Comparison of ENCODE assay signal across 1 cellular context in the genomic region with DNA sequence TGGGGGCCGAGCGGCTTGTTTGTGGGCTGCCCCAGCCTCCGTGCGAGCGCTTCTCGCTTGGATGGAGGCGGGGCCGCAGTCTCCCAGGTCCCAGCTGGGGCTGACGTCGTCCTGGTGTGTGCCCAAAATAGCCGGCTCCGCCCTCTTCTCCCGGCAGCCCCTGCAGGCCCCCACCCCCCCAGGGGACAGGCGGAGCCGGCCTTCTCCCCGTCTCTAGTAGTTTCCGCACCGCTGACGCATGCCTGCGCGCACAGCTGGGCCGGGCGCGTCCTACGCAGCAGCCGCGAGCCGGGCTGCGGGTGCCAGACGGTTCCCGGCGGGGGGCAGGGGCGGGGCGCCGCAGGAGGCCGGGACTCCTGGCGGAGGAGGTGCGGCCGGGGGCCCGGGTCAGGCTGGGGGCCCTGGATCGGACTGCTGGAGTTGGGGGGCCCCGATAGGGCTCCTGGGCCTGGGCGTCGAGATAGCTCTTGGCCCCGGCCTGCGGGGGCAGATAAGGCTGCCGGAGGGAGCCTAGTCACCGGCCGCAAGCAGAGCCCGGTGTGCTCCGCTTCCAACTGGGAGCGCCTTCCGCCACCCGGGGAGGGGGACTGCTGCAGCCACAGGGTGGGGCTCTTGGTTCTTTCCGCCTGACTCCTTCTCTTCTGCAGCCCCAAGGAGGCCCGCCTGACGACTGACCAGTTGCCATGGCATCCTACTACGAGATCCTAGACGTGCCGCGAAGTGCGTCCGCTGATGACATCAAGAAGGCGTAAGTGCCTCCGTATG.
TF ChIP-seq lines count a peak whose summit lies in the region.

A gene (plus strand): TSS at position 216 of the 765 bp plus-strand sequence. CDS start 468 bp downstream, at position 684.

TF ChIP-seq in HepG2, 621 proteins besides CTCF, POLR2A, EP300 and RAD21 (continued from another document):
- TF ChIP-seq, protein P1, sequence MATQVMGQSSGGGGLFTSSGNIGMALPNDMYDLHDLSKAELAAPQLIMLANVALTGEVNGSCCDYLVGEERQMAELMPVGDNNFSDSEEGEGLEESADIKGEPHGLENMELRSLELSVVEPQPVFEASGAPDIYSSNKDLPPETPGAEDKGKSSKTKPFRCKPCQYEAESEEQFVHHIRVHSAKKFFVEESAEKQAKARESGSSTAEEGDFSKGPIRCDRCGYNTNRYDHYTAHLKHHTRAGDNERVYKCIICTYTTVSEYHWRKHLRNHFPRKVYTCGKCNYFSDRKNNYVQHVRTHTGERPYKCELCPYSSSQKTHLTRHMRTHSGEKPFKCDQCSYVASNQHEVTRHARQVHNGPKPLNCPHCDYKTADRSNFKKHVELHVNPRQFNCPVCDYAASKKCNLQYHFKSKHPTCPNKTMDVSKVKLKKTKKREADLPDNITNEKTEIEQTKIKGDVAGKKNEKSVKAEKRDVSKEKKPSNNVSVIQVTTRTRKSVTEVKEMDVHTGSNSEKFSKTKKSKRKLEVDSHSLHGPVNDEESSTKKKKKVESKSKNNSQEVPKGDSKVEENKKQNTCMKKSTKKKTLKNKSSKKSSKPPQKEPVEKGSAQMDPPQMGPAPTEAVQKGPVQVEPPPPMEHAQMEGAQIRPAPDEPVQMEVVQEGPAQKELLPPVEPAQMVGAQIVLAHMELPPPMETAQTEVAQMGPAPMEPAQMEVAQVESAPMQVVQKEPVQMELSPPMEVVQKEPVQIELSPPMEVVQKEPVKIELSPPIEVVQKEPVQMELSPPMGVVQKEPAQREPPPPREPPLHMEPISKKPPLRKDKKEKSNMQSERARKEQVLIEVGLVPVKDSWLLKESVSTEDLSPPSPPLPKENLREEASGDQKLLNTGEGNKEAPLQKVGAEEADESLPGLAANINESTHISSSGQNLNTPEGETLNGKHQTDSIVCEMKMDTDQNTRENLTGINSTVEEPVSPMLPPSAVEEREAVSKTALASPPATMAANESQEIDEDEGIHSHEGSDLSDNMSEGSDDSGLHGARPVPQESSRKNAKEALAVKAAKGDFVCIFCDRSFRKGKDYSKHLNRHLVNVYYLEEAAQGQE (IDR thresholded peaks at IDR 0.05; ENCODE audit: borderline replicate concordance in 1 of 2, low read depth in 1 of 2, low read length in 2 of 2), result no peak
- TF ChIP-seq ZFYVE20 (CRISPR knock-in tag; IDR thresholded peaks at IDR 0.05; ENCODE audit: borderline replicate concordance, low read depth) (no peak), U2AF2 (IDR thresholded peaks at IDR 0.05; ENCODE audit: low read depth, low read length) (no peak), ATF1 (CRISPR knock-in tag; IDR thresholded peaks at IDR 0.05) (peak; percentile 73), PHF5A (CRISPR knock-in tag; IDR thresholded peaks at IDR 0.05; ENCODE audit: low read depth, unreplicated experiment) (no peak), IKZF1 (IDR thresholded peaks at IDR 0.05) (no peak), ZNF33A (CRISPR knock-in tag; IDR thresholded peaks at IDR 0.05; ENCODE audit: borderline replicate concordance) (no peak), JUNB (CRISPR knock-in tag; IDR thresholded peaks at IDR 0.05; ENCODE audit: borderline replicate concordance) (no peak), SIX1 (CRISPR knock-in tag; IDR thresholded peaks at IDR 0.05; ENCODE audit: borderline replicate concordance) (no peak), BRCA1 (CRISPR knock-in tag; IDR thresholded peaks at IDR 0.05) (0 out of 2 replicates have a peak, but pooled peaks have one; percentile 45), RBM39 (IDR thresholded peaks at IDR 0.05; ENCODE audit: low read depth, low read length, poor library complexity, severe bottlenecking) (peak; percentile 82), HIVEP1 (CRISPR knock-in tag; IDR thresholded peaks at IDR 0.05) (no peak; the same call in 1 of the 2 replicates), HNRNPH1 (optimal IDR thresholded peaks at IDR 0.05; ENCODE audit: low read depth, low read length) (no peak), MAFK (conservative IDR thresholded peaks at IDR 0.05 in 1 of 2, IDR thresholded peaks at IDR 0.05 in 1 of 2; ENCODE audit: low read length in 2 of 2) (no peak), NFRKB (IDR thresholded peaks at IDR 0.05) (no peak), HMG20A (CRISPR knock-in tag; IDR thresholded peaks at IDR 0.05; ENCODE audit: borderline replicate concordance) (no peak), GFI1 (CRISPR knock-in tag; IDR thresholded peaks at IDR 0.05; ENCODE audit: borderline replicate concordance) (peak; percentile 53; the same call in 1 of the 2 replicates)
- TF ChIP-seq, protein P2, sequence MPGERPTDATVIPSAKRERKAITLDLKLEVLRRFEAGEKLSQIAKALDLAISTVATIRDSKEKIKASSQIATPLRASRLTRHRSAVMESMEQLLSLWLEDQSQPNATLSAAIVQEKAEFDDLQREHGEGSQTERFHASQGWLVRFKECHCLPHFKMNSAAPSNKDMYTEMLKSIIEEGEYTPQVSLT (CRISPR knock-in tag; IDR thresholded peaks at IDR 0.05; ENCODE audit: borderline replicate concordance, low read depth), result no peak; the same call in 1 of the 2 replicates
- TF ChIP-seq, protein P3, sequence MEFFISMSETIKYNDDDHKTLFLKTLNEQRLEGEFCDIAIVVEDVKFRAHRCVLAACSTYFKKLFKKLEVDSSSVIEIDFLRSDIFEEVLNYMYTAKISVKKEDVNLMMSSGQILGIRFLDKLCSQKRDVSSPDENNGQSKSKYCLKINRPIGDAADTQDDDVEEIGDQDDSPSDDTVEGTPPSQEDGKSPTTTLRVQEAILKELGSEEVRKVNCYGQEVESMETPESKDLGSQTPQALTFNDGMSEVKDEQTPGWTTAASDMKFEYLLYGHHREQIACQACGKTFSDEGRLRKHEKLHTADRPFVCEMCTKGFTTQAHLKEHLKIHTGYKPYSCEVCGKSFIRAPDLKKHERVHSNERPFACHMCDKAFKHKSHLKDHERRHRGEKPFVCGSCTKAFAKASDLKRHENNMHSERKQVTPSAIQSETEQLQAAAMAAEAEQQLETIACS (CRISPR knock-in tag; IDR thresholded peaks at IDR 0.05), result peak; percentile 33; the same call in 1 of the 2 replicates
- TF ChIP-seq, protein P4, sequence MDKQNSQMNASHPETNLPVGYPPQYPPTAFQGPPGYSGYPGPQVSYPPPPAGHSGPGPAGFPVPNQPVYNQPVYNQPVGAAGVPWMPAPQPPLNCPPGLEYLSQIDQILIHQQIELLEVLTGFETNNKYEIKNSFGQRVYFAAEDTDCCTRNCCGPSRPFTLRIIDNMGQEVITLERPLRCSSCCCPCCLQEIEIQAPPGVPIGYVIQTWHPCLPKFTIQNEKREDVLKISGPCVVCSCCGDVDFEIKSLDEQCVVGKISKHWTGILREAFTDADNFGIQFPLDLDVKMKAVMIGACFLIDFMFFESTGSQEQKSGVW (CRISPR knock-in tag; IDR thresholded peaks at IDR 0.05; ENCODE audit: borderline replicate concordance), result 0 out of 2 replicates have a peak, but pooled peaks have one; percentile 65
- TF ChIP-seq, protein P5, sequence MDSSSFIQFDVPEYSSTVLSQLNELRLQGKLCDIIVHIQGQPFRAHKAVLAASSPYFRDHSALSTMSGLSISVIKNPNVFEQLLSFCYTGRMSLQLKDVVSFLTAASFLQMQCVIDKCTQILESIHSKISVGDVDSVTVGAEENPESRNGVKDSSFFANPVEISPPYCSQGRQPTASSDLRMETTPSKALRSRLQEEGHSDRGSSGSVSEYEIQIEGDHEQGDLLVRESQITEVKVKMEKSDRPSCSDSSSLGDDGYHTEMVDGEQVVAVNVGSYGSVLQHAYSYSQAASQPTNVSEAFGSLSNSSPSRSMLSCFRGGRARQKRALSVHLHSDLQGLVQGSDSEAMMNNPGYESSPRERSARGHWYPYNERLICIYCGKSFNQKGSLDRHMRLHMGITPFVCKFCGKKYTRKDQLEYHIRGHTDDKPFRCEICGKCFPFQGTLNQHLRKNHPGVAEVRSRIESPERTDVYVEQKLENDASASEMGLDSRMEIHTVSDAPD (CRISPR knock-in tag; IDR thresholded peaks at IDR 0.05), result 0 out of 2 replicates have a peak, but pooled peaks have one; percentile 29
- TF ChIP-seq, protein P6, sequence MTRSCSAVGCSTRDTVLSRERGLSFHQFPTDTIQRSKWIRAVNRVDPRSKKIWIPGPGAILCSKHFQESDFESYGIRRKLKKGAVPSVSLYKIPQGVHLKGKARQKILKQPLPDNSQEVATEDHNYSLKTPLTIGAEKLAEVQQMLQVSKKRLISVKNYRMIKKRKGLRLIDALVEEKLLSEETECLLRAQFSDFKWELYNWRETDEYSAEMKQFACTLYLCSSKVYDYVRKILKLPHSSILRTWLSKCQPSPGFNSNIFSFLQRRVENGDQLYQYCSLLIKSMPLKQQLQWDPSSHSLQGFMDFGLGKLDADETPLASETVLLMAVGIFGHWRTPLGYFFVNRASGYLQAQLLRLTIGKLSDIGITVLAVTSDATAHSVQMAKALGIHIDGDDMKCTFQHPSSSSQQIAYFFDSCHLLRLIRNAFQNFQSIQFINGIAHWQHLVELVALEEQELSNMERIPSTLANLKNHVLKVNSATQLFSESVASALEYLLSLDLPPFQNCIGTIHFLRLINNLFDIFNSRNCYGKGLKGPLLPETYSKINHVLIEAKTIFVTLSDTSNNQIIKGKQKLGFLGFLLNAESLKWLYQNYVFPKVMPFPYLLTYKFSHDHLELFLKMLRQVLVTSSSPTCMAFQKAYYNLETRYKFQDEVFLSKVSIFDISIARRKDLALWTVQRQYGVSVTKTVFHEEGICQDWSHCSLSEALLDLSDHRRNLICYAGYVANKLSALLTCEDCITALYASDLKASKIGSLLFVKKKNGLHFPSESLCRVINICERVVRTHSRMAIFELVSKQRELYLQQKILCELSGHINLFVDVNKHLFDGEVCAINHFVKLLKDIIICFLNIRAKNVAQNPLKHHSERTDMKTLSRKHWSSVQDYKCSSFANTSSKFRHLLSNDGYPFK (CRISPR knock-in tag; IDR thresholded peaks at IDR 0.05; ENCODE audit: borderline replicate concordance), result no peak
- TF ChIP-seq, protein P7, sequence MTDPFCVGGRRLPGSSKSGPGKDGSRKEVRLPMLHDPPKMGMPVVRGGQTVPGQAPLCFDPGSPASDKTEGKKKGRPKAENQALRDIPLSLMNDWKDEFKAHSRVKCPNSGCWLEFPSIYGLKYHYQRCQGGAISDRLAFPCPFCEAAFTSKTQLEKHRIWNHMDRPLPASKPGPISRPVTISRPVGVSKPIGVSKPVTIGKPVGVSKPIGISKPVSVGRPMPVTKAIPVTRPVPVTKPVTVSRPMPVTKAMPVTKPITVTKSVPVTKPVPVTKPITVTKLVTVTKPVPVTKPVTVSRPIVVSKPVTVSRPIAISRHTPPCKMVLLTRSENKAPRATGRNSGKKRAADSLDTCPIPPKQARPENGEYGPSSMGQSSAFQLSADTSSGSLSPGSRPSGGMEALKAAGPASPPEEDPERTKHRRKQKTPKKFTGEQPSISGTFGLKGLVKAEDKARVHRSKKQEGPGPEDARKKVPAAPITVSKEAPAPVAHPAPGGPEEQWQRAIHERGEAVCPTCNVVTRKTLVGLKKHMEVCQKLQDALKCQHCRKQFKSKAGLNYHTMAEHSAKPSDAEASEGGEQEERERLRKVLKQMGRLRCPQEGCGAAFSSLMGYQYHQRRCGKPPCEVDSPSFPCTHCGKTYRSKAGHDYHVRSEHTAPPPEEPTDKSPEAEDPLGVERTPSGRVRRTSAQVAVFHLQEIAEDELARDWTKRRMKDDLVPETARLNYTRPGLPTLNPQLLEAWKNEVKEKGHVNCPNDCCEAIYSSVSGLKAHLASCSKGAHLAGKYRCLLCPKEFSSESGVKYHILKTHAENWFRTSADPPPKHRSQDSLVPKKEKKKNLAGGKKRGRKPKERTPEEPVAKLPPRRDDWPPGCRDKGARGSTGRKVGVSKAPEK (CRISPR knock-in tag; IDR thresholded peaks at IDR 0.05; ENCODE audit: borderline replicate concordance), result no peak
- TF ChIP-seq, protein P8, sequence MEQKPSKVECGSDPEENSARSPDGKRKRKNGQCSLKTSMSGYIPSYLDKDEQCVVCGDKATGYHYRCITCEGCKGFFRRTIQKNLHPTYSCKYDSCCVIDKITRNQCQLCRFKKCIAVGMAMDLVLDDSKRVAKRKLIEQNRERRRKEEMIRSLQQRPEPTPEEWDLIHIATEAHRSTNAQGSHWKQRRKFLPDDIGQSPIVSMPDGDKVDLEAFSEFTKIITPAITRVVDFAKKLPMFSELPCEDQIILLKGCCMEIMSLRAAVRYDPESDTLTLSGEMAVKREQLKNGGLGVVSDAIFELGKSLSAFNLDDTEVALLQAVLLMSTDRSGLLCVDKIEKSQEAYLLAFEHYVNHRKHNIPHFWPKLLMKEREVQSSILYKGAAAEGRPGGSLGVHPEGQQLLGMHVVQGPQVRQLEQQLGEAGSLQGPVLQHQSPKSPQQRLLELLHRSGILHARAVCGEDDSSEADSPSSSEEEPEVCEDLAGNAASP (CRISPR knock-in tag; IDR thresholded peaks at IDR 0.05; ENCODE audit: borderline replicate concordance), result peak; percentile 64; the same call in 1 of the 2 replicates
- TF ChIP-seq, protein P9, sequence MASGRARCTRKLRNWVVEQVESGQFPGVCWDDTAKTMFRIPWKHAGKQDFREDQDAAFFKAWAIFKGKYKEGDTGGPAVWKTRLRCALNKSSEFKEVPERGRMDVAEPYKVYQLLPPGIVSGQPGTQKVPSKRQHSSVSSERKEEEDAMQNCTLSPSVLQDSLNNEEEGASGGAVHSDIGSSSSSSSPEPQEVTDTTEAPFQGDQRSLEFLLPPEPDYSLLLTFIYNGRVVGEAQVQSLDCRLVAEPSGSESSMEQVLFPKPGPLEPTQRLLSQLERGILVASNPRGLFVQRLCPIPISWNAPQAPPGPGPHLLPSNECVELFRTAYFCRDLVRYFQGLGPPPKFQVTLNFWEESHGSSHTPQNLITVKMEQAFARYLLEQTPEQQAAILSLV (CRISPR knock-in tag; IDR thresholded peaks at IDR 0.05; ENCODE audit: borderline replicate concordance), result peak; percentile 88; the same call in 1 of the 2 replicates
- TF ChIP-seq, protein P10, sequence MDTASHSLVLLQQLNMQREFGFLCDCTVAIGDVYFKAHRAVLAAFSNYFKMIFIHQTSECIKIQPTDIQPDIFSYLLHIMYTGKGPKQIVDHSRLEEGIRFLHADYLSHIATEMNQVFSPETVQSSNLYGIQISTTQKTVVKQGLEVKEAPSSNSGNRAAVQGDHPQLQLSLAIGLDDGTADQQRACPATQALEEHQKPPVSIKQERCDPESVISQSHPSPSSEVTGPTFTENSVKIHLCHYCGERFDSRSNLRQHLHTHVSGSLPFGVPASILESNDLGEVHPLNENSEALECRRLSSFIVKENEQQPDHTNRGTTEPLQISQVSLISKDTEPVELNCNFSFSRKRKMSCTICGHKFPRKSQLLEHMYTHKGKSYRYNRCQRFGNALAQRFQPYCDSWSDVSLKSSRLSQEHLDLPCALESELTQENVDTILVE (CRISPR knock-in tag; IDR thresholded peaks at IDR 0.05), result peak; percentile 80; the same call in 1 of the 2 replicates
TF ChIP-seq in HepG2: peak in this region for 291.
